In the genomic region with DNA sequence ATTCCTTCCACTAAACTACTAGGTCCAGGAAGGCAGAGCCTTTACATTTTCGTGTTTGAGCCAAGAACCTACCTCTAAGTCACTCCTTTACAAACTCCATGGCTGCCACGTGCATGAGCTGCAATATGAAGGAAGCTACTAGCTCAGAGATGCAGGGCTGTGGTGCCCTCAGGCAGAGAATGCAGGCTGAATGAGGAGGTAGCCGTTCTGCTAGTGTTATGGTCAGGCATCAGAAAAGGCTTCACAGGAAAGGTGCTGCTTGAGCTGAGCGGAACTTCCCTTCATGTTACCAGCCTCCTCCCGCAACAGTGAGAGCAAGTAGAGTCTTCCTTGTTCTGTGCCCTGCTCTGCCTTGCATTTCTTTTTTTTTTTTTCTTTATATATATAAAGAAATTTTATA, we compare ENCODE assay signal across 26 cellular contexts.
"Had no signal": no experiment of that assay in that cellular context is flagged by ENCODE, and none has a peak within 500 bp of the region (broad histone marks: within the 10 kb centered on the region; RNA-seq: fewer than 3 reads in every experiment).

No MANE protein-coding gene starts in this region.

- H3K27ac ChIP-seq: left lung, lower lobe of right lung, ovary, right atrium auricular region, right lobe of liver, stomach, testis, thyroid gland, transverse colon, upper lobe of left lung, vagina had no signal

- H3K36me3 Mint-ChIP-seq: naive thymus-derived CD8-positive, alpha-beta T cell; stimulated activated memory B cell treated with anti-CD40 and anti-IgM and Interleukin-4, amounts not matched to agents 10 μg/mL and 1 μg/mL and 100 μg/mL, for 72 hours had no signal

- H3K9me3 Mint-ChIP-seq: naive thymus-derived CD8-positive, alpha-beta T cell; nephron; stimulated activated memory B cell treated with anti-CD40 and anti-IgM and Interleukin-4, amounts not matched to agents 10 μg/mL and 1 μg/mL and 100 μg/mL, for 72 hours had no signal

- DNase-seq: hypothalamus; kidney; left colon; left lung; lower lobe of right lung; mammary epithelial cell; mesenchymal stem cell; naive thymus-derived CD8-positive, alpha-beta T cell; ovary; right lobe of liver; stimulated activated CD4-positive, alpha-beta T cell treated with anti-CD3 and anti-CD28 coated beads, Interleukin-1b, Interleukin-23, amount 100 ng/mL, for 48 hours; stimulated activated CD4-positive, alpha-beta T cell treated with anti-CD3 and anti-CD28 coated beads, Interleukin-2, amount 100 ng/mL, for 48 hours; stimulated activated CD4-positive, alpha-beta T cell treated with anti-CD3 and anti-CD28 coated beads, Interleukin-4, amount 100 ng/mL, for 4 hours; stimulated activated CD8-positive, alpha-beta memory T cell treated with anti-CD3 and anti-CD28 coated beads, Interleukin-4, amount 100 ng/mL, for 48 hours; stimulated activated naive CD4-positive, alpha-beta T cell treated with Interleukin-2 at 50 U/mL for 16 hours; stomach; testis; thyroid gland; transverse colon; upper lobe of left lung had no signal

- H3K4me1 ChIP-seq: left lung, lower lobe of right lung, right atrium auricular region, right lobe of liver, testis, thyroid gland, transverse colon, upper lobe of left lung, vagina had no signal

- H3K9me3 ChIP-seq: left lung, lower lobe of right lung, ovary, right atrium auricular region, right lobe of liver, stomach, testis, thyroid gland, transverse colon, upper lobe of left lung, vagina had no signal

- H3K4me2 ChIP-seq: smooth muscle cell had no signal

- H3K4me1 Mint-ChIP-seq: naive thymus-derived CD8-positive, alpha-beta T cell; nephron; stimulated activated memory B cell treated with anti-CD40 and anti-IgM and Interleukin-4, amounts not matched to agents 10 μg/mL and 1 μg/mL and 100 μg/mL, for 72 hours had no signal

- H3K27ac Mint-ChIP-seq: naive thymus-derived CD8-positive, alpha-beta T cell; nephron; progenitor cell of endocrine pancreas; stimulated activated memory B cell treated with anti-CD40 and anti-IgM and Interleukin-4, amounts not matched to agents 10 μg/mL and 1 μg/mL and 100 μg/mL, for 72 hours had no signal

- H3K27me3 Mint-ChIP-seq: progenitor cell of endocrine pancreas had no signal

- H3K4me3 Mint-ChIP-seq: naive thymus-derived CD8-positive, alpha-beta T cell; nephron; stimulated activated memory B cell treated with anti-CD40 and anti-IgM and Interleukin-4, amounts not matched to agents 10 μg/mL and 1 μg/mL and 100 μg/mL, for 72 hours had no signal

- ATAC-seq: left colon; left lung; lower lobe of right lung; naive thymus-derived CD8-positive, alpha-beta T cell; right lobe of liver; stimulated activated memory B cell treated with anti-CD40 and anti-IgM and Interleukin-4, amounts not matched to agents 10 μg/mL and 1 μg/mL and 100 μg/mL, for 72 hours had no signal

- H3K4me3 ChIP-seq: left lung, lower lobe of right lung, ovary, right atrium auricular region, right lobe of liver, smooth muscle cell, stomach, testis, thyroid gland, transverse colon, upper lobe of left lung, vagina had no signal

- H3K27me3 ChIP-seq: left lung, ovary, right atrium auricular region, right lobe of liver, stomach, testis, thyroid gland, transverse colon, upper lobe of left lung, vagina had no signal
